ENCODE assay signal across 22 cellular contexts in the genomic region with DNA sequence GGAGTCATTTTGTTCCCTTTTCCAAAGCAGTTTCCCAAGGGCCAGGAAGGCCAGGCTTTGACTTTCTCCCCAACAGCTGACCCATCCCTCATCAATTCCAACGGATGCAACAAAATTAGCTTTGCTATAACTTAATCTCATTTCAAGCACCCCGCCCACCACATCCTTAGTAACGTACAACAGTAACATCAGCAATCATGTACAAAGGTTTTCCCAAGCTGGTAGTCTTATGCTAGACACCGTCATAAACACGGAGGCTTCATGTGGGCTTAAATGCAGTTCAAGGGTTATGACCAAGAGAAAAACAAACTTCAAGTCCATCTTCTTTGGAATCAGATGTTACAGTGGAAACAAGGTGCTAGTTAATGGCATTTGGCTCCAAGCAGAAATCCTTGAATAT.
DNase-seq lines count a peak whose midpoint lies in the region; ATAC-seq and TF ChIP-seq lines count a peak whose summit lies in the region.
"Had no signal": no experiment of that assay in that cellular context is flagged by ENCODE, and none has a peak within 500 bp of the region (broad histone marks: within the 10 kb centered on the region; RNA-seq: fewer than 3 reads in every experiment).

No MANE protein-coding gene starts in this region.

- CTCF ChIA-PET in CD4-positive, alpha-beta memory T cell (lab: Charles Lee; ENCODE audit: partially characterized antibody): no interaction called here
- CTCF ChIA-PET in activated CD8-positive, alpha-beta memory T cell treated with anti-CD3 and anti-CD28 coated beads, Interleukin-2, amount 10 ng/mL, durations not matched to agents 7 days and 5 days (lab: Charles Lee): no interaction called here

- H3K36me3 ChIP-seq in CD4-positive, alpha-beta memory T cell (ENCODE audit: insufficient read depth, low read length): no peaks in the 10 kb centered on the region
- no peaks in the 10 kb centered on the region for H3K36me3 ChIP-seq in upper lobe of right lung
- H3K36me3 ChIP-seq: BLaER1 treated with 17β-estradiol and CSF1 and Interleukin-3, amounts not matched to agents 10 nM and 100 nM had no signal

- H3K27me3 ChIP-seq in CD4-positive, alpha-beta memory T cell (ENCODE audit: insufficient read depth, low read length): no peaks in the 10 kb centered on the region
- H3K27me3 ChIP-seq in upper lobe of right lung: no peaks in the 10 kb centered on the region
- H3K27me3 ChIP-seq: BLaER1 treated with 17β-estradiol and CSF1 and Interleukin-3, amounts not matched to agents 10 nM and 100 nM had no signal

- intact Hi-C loops in CD4-positive, alpha-beta memory T cell (cut with micrococcal nuclease): loop anchor here (5.0 kb wide), 1 partner anchor 188 kb away; no protein-coding TSS in a partner anchor
- intact Hi-C loops in upper lobe of right lung (cut with DNase I): no loop called here

- peak in 3 of 5 donors; percentile 22 to 49 (median 48) for DNase-seq in CD4-positive, alpha-beta memory T cell
- DNase-seq in central memory CD4-positive, alpha-beta T cell: peak; percentile 31
- DNase-seq in fibroblast of mammary gland (ENCODE audit: low read depth) (peak; percentile 22), upper lobe of right lung (no peak), ACHN (no peak), nephron progenitor cell (no peak)
- no peak for DNase-seq in activated CD8-positive, alpha-beta memory T cell treated with anti-CD3 and anti-CD28 coated beads, Interleukin-2, amount 10 ng/mL, durations not matched to agents 7 days and 5 days
- DNase-seq: 8988T; AML-193; CD4-positive, alpha-beta T cell; CD8-positive, alpha-beta memory T cell; COR-L47; DMS 273 treated with DMSO at 0.1 percent for 48 hours; DMS153; DMS53; DMS79; DND-41; EL; GDM1 had no signal

- H3K27ac ChIP-seq in CD4-positive, alpha-beta memory T cell (ENCODE audit: low read depth, low read length): no peak overlapping the region
- H3K27ac ChIP-seq in upper lobe of right lung: no peak overlapping the region
- H3K27ac ChIP-seq: BLaER1 treated with 17β-estradiol and CSF1 and Interleukin-3, amounts not matched to agents 10 nM and 100 nM; C4-2B had no signal

- H3K36me3 Mint-ChIP-seq in CD4-positive, alpha-beta memory T cell: no peaks in the 10 kb centered on the region
- H3K36me3 Mint-ChIP-seq in activated CD8-positive, alpha-beta memory T cell treated with anti-CD3 and anti-CD28 coated beads, Interleukin-2, amount 10 ng/mL, durations not matched to agents 7 days and 5 days: no peaks in the 10 kb centered on the region
- H3K36me3 Mint-ChIP-seq in nephron progenitor cell (ENCODE audit: low read depth): no peaks in the 10 kb centered on the region

- peak overlapping the region in 1 of 8 donors; percentile 53 for H3K4me3 Mint-ChIP-seq in CD4-positive, alpha-beta memory T cell
- no peak overlapping the region for H3K4me3 Mint-ChIP-seq in activated CD8-positive, alpha-beta memory T cell treated with anti-CD3 and anti-CD28 coated beads, Interleukin-2, amount 10 ng/mL, durations not matched to agents 7 days and 5 days
- no peak overlapping the region for H3K4me3 Mint-ChIP-seq in nephron progenitor cell
- H3K4me3 Mint-ChIP-seq: B cell; CD4-positive, alpha-beta T cell; CD8-positive, alpha-beta memory T cell had no signal

- no peak overlapping the region for H3K4me3 ChIP-seq in CD4-positive, alpha-beta memory T cell (ENCODE audit: low read length in 2 of 2)
- H3K4me3 ChIP-seq in fibroblast of mammary gland (ENCODE audit: control insufficient read depth, low read depth, low read length) (no peak overlapping the region), upper lobe of right lung (no peak overlapping the region)
- H3K4me3 ChIP-seq: BLaER1 treated with 17β-estradiol and CSF1 and Interleukin-3, amounts not matched to agents 10 nM and 100 nM had no signal

- H3K4me1 ChIP-seq in CD4-positive, alpha-beta memory T cell (ENCODE audit: insufficient read depth, low read length): no peaks in the 10 kb centered on the region
- no peaks in the 10 kb centered on the region for H3K4me1 ChIP-seq in upper lobe of right lung
- H3K4me1 ChIP-seq: BLaER1 treated with 17β-estradiol and CSF1 and Interleukin-3, amounts not matched to agents 10 nM and 100 nM had no signal

- no peaks in the 10 kb centered on the region for H3K9me3 ChIP-seq in CD4-positive, alpha-beta memory T cell (ENCODE audit: control insufficient read depth in 1 of 2, low read length in 2 of 2)
- H3K9me3 ChIP-seq in upper lobe of right lung: no peaks in the 10 kb centered on the region
- H3K9me3 ChIP-seq: BLaER1 treated with 17β-estradiol and CSF1 and Interleukin-3, amounts not matched to agents 10 nM and 100 nM had no signal

- no peak for TF ChIP-seq CTCF in fibroblast of mammary gland (conservative IDR thresholded peaks at IDR 0.05; ENCODE audit: control insufficient read depth, insufficient read depth, low read depth, low read length)
- TF ChIP-seq CTCF in upper lobe of right lung (IDR thresholded peaks at IDR 0.05): no peak
- no peak for TF ChIP-seq CTCF in nephron progenitor cell (IDR thresholded peaks at IDR 0.05)

- in situ Hi-C loops in ACHN (cut with HindIII; ENCODE audit: low pct_ligation_motif_present, low pct_unique_long_range_greater_than_20kb, low sequenced_read_pairs): no loop called here

- POLR2A ChIA-PET in CD4-positive, alpha-beta memory T cell (lab: Charles Lee; ENCODE audit: partially characterized antibody): no interaction called here

- H3K9me3 Mint-ChIP-seq in CD4-positive, alpha-beta memory T cell: no peaks in the 10 kb centered on the region
- no peaks in the 10 kb centered on the region for H3K9me3 Mint-ChIP-seq in activated CD8-positive, alpha-beta memory T cell treated with anti-CD3 and anti-CD28 coated beads, Interleukin-2, amount 10 ng/mL, durations not matched to agents 7 days and 5 days (ENCODE audit: low read depth)
- no peaks in the 10 kb centered on the region for H3K9me3 Mint-ChIP-seq in nephron progenitor cell
- H3K9me3 Mint-ChIP-seq: CD4-positive, alpha-beta T cell; CD8-positive, alpha-beta memory T cell had no signal

- H3K27ac Mint-ChIP-seq in CD4-positive, alpha-beta memory T cell: peak overlapping the region in 6 of 7 donors; percentile 4 to 89 (median 58)
- H3K27ac Mint-ChIP-seq in activated CD8-positive, alpha-beta memory T cell treated with anti-CD3 and anti-CD28 coated beads, Interleukin-2, amount 10 ng/mL, durations not matched to agents 7 days and 5 days: no peak overlapping the region
- H3K27ac Mint-ChIP-seq in nephron progenitor cell: no peak overlapping the region
- H3K27ac Mint-ChIP-seq: B cell; CD4-positive, alpha-beta T cell had no signal

- peak; percentile 61 for ATAC-seq in upper lobe of right lung
- ATAC-seq in activated CD8-positive, alpha-beta memory T cell treated with anti-CD3 and anti-CD28 coated beads, Interleukin-2, amount 10 ng/mL, durations not matched to agents 7 days and 5 days: no peak

- peaks cover 9 to 13% (median 11%) of the 10 kb centered on the region in 4 donors for H3K4me1 Mint-ChIP-seq in CD4-positive, alpha-beta memory T cell
- peaks cover 6% of the 10 kb centered on the region for H3K4me1 Mint-ChIP-seq in activated CD8-positive, alpha-beta memory T cell treated with anti-CD3 and anti-CD28 coated beads, Interleukin-2, amount 10 ng/mL, durations not matched to agents 7 days and 5 days
- H3K4me1 Mint-ChIP-seq in nephron progenitor cell: peaks cover 14% of the 10 kb centered on the region
- H3K4me1 Mint-ChIP-seq: B cell had no signal

- peaks cover 0 to 1% of the 10 kb centered on the region in 2 donors for H3K27me3 Mint-ChIP-seq in CD4-positive, alpha-beta memory T cell
- H3K27me3 Mint-ChIP-seq in activated CD8-positive, alpha-beta memory T cell treated with anti-CD3 and anti-CD28 coated beads, Interleukin-2, amount 10 ng/mL, durations not matched to agents 7 days and 5 days: no peaks in the 10 kb centered on the region
- no peaks in the 10 kb centered on the region for H3K27me3 Mint-ChIP-seq in nephron progenitor cell (ENCODE audit: low read depth, poor library complexity)
- H3K27me3 Mint-ChIP-seq: B cell; CD4-positive, alpha-beta T cell had no signal

Comparison
In these comparisons a context has a peak if more than half of its experiments do, and no peak if none do; other contexts are left out.
1. DNase-seq: peak in CD4-positive, alpha-beta memory T cell (3 of 5), central memory CD4-positive, alpha-beta T cell (single experiment) and fibroblast of mammary gland (single experiment); none in upper lobe of right lung (single experiment), ACHN (single experiment), activated CD8-positive, alpha-beta memory T cell treated with anti-CD3 and anti-CD28 coated beads, Interleukin-2, amount 10 ng/mL, durations not matched to agents 7 days and 5 days (single experiment) and nephron progenitor cell (single experiment).
2. H3K27ac Mint-ChIP-seq: peak in CD4-positive, alpha-beta memory T cell (6 of 7); none in activated CD8-positive, alpha-beta memory T cell treated with anti-CD3 and anti-CD28 coated beads, Interleukin-2, amount 10 ng/mL, durations not matched to agents 7 days and 5 days (single experiment) and nephron progenitor cell (single experiment).